13 cellular contexts compared by ENCODE assay signal in the genomic region with DNA sequence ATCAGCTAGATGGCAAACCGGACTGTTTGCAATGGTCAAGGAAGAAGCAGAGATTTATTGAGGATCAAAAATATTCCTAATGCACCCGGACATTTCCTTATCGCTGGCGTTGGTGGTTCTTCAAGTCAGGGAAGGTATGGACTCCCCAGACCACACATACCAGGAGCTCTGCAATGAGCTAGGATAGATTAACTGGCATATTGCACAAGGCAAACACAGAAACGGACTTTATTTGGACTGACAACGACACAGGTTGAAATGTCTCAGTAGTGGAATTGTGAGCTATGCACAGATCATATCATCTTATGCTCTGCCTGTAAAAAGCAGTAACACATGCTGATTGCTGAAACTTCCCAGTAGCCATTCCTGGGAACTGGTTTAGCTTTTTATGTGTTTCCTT. TPM values are rescaled to one million over a fixed set of nuclear protein-coding genes. Genes with fewer than 3 reads are reported as not detected.
DNase-seq lines count a peak whose midpoint lies in the region; ATAC-seq, FAIRE-seq and TF ChIP-seq lines count a peak whose summit lies in the region.
"Had no signal": no experiment of that assay in that cellular context is flagged by ENCODE, and none has a peak within 500 bp of the region (broad histone marks: within the 10 kb centered on the region; RNA-seq: fewer than 3 reads in every experiment).

No MANE protein-coding gene starts in this region.

- TF ChIP-seq EP300 in SK-N-SH (IDR thresholded peaks at IDR 0.05; ENCODE audit: borderline replicate concordance in 1 of 2, low read depth in 1 of 2, low read length in 1 of 2) (no peak), H1 (IDR thresholded peaks at IDR 0.05; ENCODE audit: borderline replicate concordance in 1 of 2, low read depth in 2 of 2, low read length in 2 of 2) (no peak), upper lobe of left lung (IDR thresholded peaks at IDR 0.05) (no peak)

- H2BK120ac ChIP-seq in H1 (replicated peaks; ENCODE audit: low read depth, low read length), result no peak overlapping the region

- H3K14ac ChIP-seq in H1 (ENCODE audit: insufficient read length), result no peak overlapping the region

- no peak overlapping the region; a peak in 1 of 4 replicates for H3K27ac ChIP-seq in SK-N-SH (ENCODE audit: low read depth in 2 of 2, low read length in 1 of 2)
- H3K27ac ChIP-seq in H1 (ENCODE audit: low read depth, low read length), result no peak overlapping the region
- H3K27ac ChIP-seq in upper lobe of left lung, result peak overlapping the region in 3 of 4 donors; percentile 8 to 72 (median 49)

- no peak overlapping the region for H2BK20ac ChIP-seq in H1 (ENCODE audit: low read length)

- H2AK5ac ChIP-seq in H1 (ENCODE audit: low read depth, low read length), result no peak overlapping the region

- H2BK12ac ChIP-seq in H1 (ENCODE audit: low read depth, low read length), result no peak overlapping the region

- TF ChIP-seq CTCF in SK-N-SH (IDR thresholded peaks at IDR 0.05) (no peak), H1 (IDR thresholded peaks at IDR 0.05; ENCODE audit: control extremely low read depth in 1 of 3, insufficient read depth in 1 of 3, low read depth in 1 of 3, low read length in 3 of 3) (no peak), nephron (IDR thresholded peaks at IDR 0.05; ENCODE audit: unreplicated experiment in 3 of 3) (no peak), upper lobe of left lung (IDR thresholded peaks at IDR 0.05) (no peak)

- H3K4me3 ChIP-seq in SK-N-SH (ENCODE audit: low read depth in 2 of 2, low read length in 1 of 2) (peak overlapping the region in 1 of 2 experiments; percentile 53; a peak in 2 of 4 replicates), H1 (ENCODE audit: extremely low read depth in 1 of 4, insufficient read depth in 2 of 4, low read depth in 3 of 4, low read length in 4 of 4) (peak overlapping the region in 1 of 4 experiments; percentile 74; a peak in 2 of 8 replicates), upper lobe of left lung (peak overlapping the region in 3 of 4 donors; percentile 53 to 62 (median 57))

- H3K36me3 ChIP-seq in SK-N-SH (replicated peaks in 1 of 2; ENCODE audit: control insufficient read depth in 1 of 2, insufficient read depth in 2 of 2, low read length in 1 of 2) (no peaks in the 10 kb centered on the region), H1 (ENCODE audit: control insufficient read depth in 2 of 4, insufficient read depth in 4 of 4, low read length in 3 of 4) (no peaks in the 10 kb centered on the region), upper lobe of left lung (no peaks in the 10 kb centered on the region)

- no peaks in the 10 kb centered on the region for H3K9me2 ChIP-seq in SK-N-SH

- no peak overlapping the region for H2BK5ac ChIP-seq in H1 (ENCODE audit: low read depth, low read length)

- H3F3A ChIP-seq in SK-N-SH (replicated peaks; ENCODE audit: insufficient read depth), result no peaks in the 10 kb centered on the region

- H2AFZ ChIP-seq in SK-N-SH (ENCODE audit: low read depth), result no peak overlapping the region
- H2AFZ ChIP-seq in H1 (ENCODE audit: low read length), result no peak overlapping the region

- H3K9me3 ChIP-seq in SK-N-SH, result no peaks in the 10 kb centered on the region
- no peaks in the 10 kb centered on the region for H3K9me3 ChIP-seq in H1 (ENCODE audit: insufficient read depth in 2 of 2, low read depth in 1 of 2, low read length in 1 of 2)
- H3K9me3 ChIP-seq in upper lobe of left lung, result no peaks in the 10 kb centered on the region

- TF ChIP-seq RAD21 in SK-N-SH (IDR thresholded peaks at IDR 0.05; ENCODE audit: low read length) (no peak), H1 (IDR thresholded peaks at IDR 0.05 in 1 of 2, conservative IDR thresholded peaks at IDR 0.05 in 1 of 2; ENCODE audit: low read depth in 2 of 2, low read length in 2 of 2) (no peak)

- TF ChIP-seq POLR2A in H1 (IDR thresholded peaks at IDR 0.05; ENCODE audit: control extremely low read depth in 1 of 2, low read depth in 2 of 2, low read length in 2 of 2) (no peak), upper lobe of left lung (IDR thresholded peaks at IDR 0.05) (no peak)

- CTCF ChIA-PET in SK-N-SH (lab: Yijun Ruan, JAX), result interaction anchor here (0.7 to 1.3 kb wide), 4 partner anchors 9 to 94 kb away, joined by 3 to 4 read pairs (median 4); no protein-coding TSS in a partner anchor
- CTCF ChIA-PET in H1 (lab: Charles Lee; ENCODE audit: partially characterized antibody), result no interaction called here

- H3K79me2 ChIP-seq in SK-N-SH (ENCODE audit: insufficient read depth) (no peaks in the 10 kb centered on the region), H1 (ENCODE audit: control insufficient read depth in 1 of 2, insufficient read depth in 2 of 2, low read length in 2 of 2) (no peaks in the 10 kb centered on the region)

- DNase-seq in SK-N-SH (peak; percentile 1), H1 (ENCODE audit: low read depth in 1 of 2, low spot score in 2 of 2) (no peak), upper lobe of left lung (no peak), NK-92 (lab: John Stamatoyannopoulos, UW; ENCODE audit: unreplicated experiment) (no peak), cortex of kidney (lab: John Stamatoyannopoulos, UW) (no peak)
- DNase-seq in activated T-cell treated with anti-CD3 and anti-CD28 coated beads, Interleukin-2, amount 50 U/mL, for 24 hours, result no peak
- DNase-seq: GOT3, kidney glomerular epithelial cell, NCI-H1930 had no signal

- H3K27me3 Mint-ChIP-seq in nephron (ENCODE audit: low read depth), result no peaks in the 10 kb centered on the region
- peaks cover 48% of the 10 kb centered on the region for H3K27me3 Mint-ChIP-seq in activated T-cell treated with anti-CD3 and anti-CD28 coated beads, Interleukin-2, amount 50 U/mL, for 24 hours

- no peaks in the 10 kb centered on the region for H3K79me1 ChIP-seq in H1 (ENCODE audit: low read depth, low read length)

- H3K4me2 ChIP-seq in SK-N-SH (0 out of 2 replicates have a peak overlapping the region, but pooled peaks have one; percentile 15), H1 (ENCODE audit: insufficient read depth in 1 of 2, low read depth in 2 of 2, low read length in 2 of 2) (peak overlapping the region; percentile 85 to 93; a peak in 3 of 4 replicates)

- no peak overlapping the region for H3K23ac ChIP-seq in H1 (ENCODE audit: insufficient read length)

- POLR2A ChIA-PET in SK-N-SH (lab: Yijun Ruan, JAX), result no interaction called here
- POLR2A ChIA-PET in H1 (lab: Charles Lee; ENCODE audit: partially characterized antibody), result no interaction called here

- H3K27me3 ChIP-seq in SK-N-SH (ENCODE audit: insufficient read depth) (peaks cover 8% of the 10 kb centered on the region; the same call in 1 of the 2 replicates), H1 (replicated peaks in 1 of 4; ENCODE audit: control insufficient read depth in 3 of 4, extremely low read depth in 1 of 4, insufficient read depth in 3 of 4, low read length in 3 of 4) (peaks cover 0 to 3% (median 0%) of the 10 kb centered on the region in 4 experiments; a peak in 1 of 7 replicates), upper lobe of left lung (no peaks in the 10 kb centered on the region)

- H3K9me3 Mint-ChIP-seq in nephron, result no peaks in the 10 kb centered on the region
- no peaks in the 10 kb centered on the region for H3K9me3 Mint-ChIP-seq in activated T-cell treated with anti-CD3 and anti-CD28 coated beads, Interleukin-2, amount 50 U/mL, for 24 hours

- no peak overlapping the region for H4K91ac ChIP-seq in H1 (replicated peaks; ENCODE audit: insufficient read length, low read length)

- H3K18ac ChIP-seq in H1 (ENCODE audit: extremely low read depth, low read length), result no peak overlapping the region

- 3% methylated on average over 6 of the region's 6 CpGs for WGBS in SK-N-SH (ENCODE audit: low lambda C conversion rate)
- WGBS in H1 (ENCODE audit: extremely low coverage in 1 of 2, insufficient coverage in 1 of 2, insufficient read length in 1 of 2, insufficient replicate concordance in 2 of 2, low coverage in 1 of 2, low lambda C conversion rate in 2 of 2, missing lambda C conversion rate in 1 of 2), 2 experiments, result 95% methylated on average over 5 of the region's 6 CpGs; no CpG with 5 or more reads in 1 of the 2 experiments
- 20 to 60% methylated on average over 6 of the region's 6 CpGs for WGBS in upper lobe of left lung, 2 donors

- H3K36me3 Mint-ChIP-seq in nephron (ENCODE audit: low read depth), result no peaks in the 10 kb centered on the region
- H3K36me3 Mint-ChIP-seq in activated T-cell treated with anti-CD3 and anti-CD28 coated beads, Interleukin-2, amount 50 U/mL, for 24 hours (ENCODE audit: low read depth), result no peaks in the 10 kb centered on the region

- peak overlapping the region; percentile 89 to 93 (median 93) for H3K4me3 Mint-ChIP-seq in nephron
- no peak overlapping the region for H3K4me3 Mint-ChIP-seq in activated T-cell treated with anti-CD3 and anti-CD28 coated beads, Interleukin-2, amount 50 U/mL, for 24 hours

- H4K5ac ChIP-seq in H1 (ENCODE audit: insufficient read length, low read depth, low read length), result no peak overlapping the region

- H4K8ac ChIP-seq in H1 (ENCODE audit: extremely low read depth, insufficient read depth, low read length), result no peak overlapping the region

- no peak overlapping the region for H3K56ac ChIP-seq in H1 (replicated peaks; ENCODE audit: insufficient read length, low read depth, low read length)

- H3K4ac ChIP-seq in H1 (replicated peaks; ENCODE audit: insufficient read length, low read depth, low read length), result no peak overlapping the region

- H3K9ac ChIP-seq in SK-N-SH (no peak overlapping the region), H1 (replicated peaks in 1 of 4; ENCODE audit: extremely low read depth in 1 of 4, low read depth in 3 of 4, low read length in 3 of 4) (no peak overlapping the region)

- ATAC-seq in SK-N-SH treated with all-trans-retinoic acid at 6 μM for 48 hours, result no peak
- no peak for ATAC-seq in upper lobe of left lung (ENCODE audit: low FRiP score in 2 of 2)

- H3K4me1 ChIP-seq in SK-N-SH (ENCODE audit: control insufficient read depth in 1 of 2, insufficient read depth in 2 of 2, low read depth in 1 of 2, low read length in 1 of 2) (peaks cover 0 to 3% of the 10 kb centered on the region in 2 experiments; a peak in 1 of 4 replicates), H1 (replicated peaks in 1 of 4; ENCODE audit: control insufficient read depth in 3 of 4, insufficient read depth in 4 of 4, low read length in 3 of 4) (peaks cover 0 to 3% (median under 1%) of the 10 kb centered on the region in 4 experiments; a peak in 3 of 7 replicates), upper lobe of left lung (peaks cover 0 to 6% (median 1%) of the 10 kb centered on the region in 4 donors)

- H3K27ac Mint-ChIP-seq in nephron, result no peak overlapping the region
- H3K27ac Mint-ChIP-seq in activated T-cell treated with anti-CD3 and anti-CD28 coated beads, Interleukin-2, amount 50 U/mL, for 24 hours, result no peak overlapping the region

- no peaks in the 10 kb centered on the region for H3K4me1 Mint-ChIP-seq in nephron
- peaks cover 2% of the 10 kb centered on the region for H3K4me1 Mint-ChIP-seq in activated T-cell treated with anti-CD3 and anti-CD28 coated beads, Interleukin-2, amount 50 U/mL, for 24 hours (ENCODE audit: low read depth)

- FAIRE-seq in H1 (lab: Jason Lieb, UNC), result no peak
- FAIRE-seq: TTC549 had no signal

- H2BK15ac ChIP-seq in H1 (ENCODE audit: low read length), result no peak overlapping the region

- H4K20me1 ChIP-seq in SK-N-SH (ENCODE audit: insufficient read depth) (no peaks in the 10 kb centered on the region), H1 (replicated peaks in 1 of 2; ENCODE audit: control insufficient read depth in 1 of 2, insufficient read depth in 2 of 2, low read length in 2 of 2) (no peaks in the 10 kb centered on the region)

- peaks cover 7% of the 10 kb centered on the region; the same call in 1 of the 2 replicates for H3K23me2 ChIP-seq in H1 (ENCODE audit: low read depth, low read length)

RNA-seq across cellular contexts. Expression of gene TSPAN7, which starts 1.7 kb away (rescaled TPM):
- 0.39 and 0.55 TPM in 2 replicates for polyA plus RNA-seq in SK-N-SH (2012; rRNA removed)
- 0.53 and 1.0 TPM in 2 replicates for polyA plus RNA-seq in SK-N-SH (2012; cell fraction: cytosol; rRNA removed)
- polyA plus RNA-seq in SK-N-SH (2012; cell fraction: nucleus; rRNA removed), result 0.15 and 0.19 TPM in 2 replicates
- total RNA-seq in H1 (2021; fragmentation: NEBNext Ultra II Directional; extraction: Animal tissue kit (Norgen Biotek cat#: 25700)), result 31.7 and 32.1 TPM in 2 replicates
- polyA plus RNA-seq in H1 (2011; rRNA removed), result 34.3 and 37.7 TPM in 2 replicates
- 27.6 TPM for polyA plus RNA-seq in H1 (2011; cell fraction: cytosol; rRNA removed)
- polyA plus RNA-seq in H1 (2011; cell fraction: nucleus; rRNA removed), result 31.9 TPM
- polyA plus RNA-seq in H1 (2012, experiment 1 of 2), result 26.1 to 30.0 TPM (median 28.2 TPM) in 4 replicates
- polyA plus RNA-seq in H1 (2012, experiment 2 of 2), result 20.6 TPM
- polyA plus RNA-seq in H1 (2013, experiment 1 of 2), result 40.9 TPM
- 47.4 TPM for polyA plus RNA-seq in H1 (2013, experiment 2 of 2)
- polyA minus RNA-seq in H1 (2011; rRNA and poly(A)+ RNA removed), result 29.0 and 36.2 TPM in 2 replicates
- polyA minus RNA-seq in H1 (2011; cell fraction: cytosol; rRNA and poly(A)+ RNA removed), result 13.1 TPM
- 15.7 TPM for polyA minus RNA-seq in H1 (2011; cell fraction: nucleus; rRNA and poly(A)+ RNA removed)
- 10 to 100 TPM in 5 of 6 donors, 1 to 10 TPM in 1; 7.3 to 65.0 (median 49.4) TPM for total RNA-seq in upper lobe of left lung
- polyA plus RNA-seq: AG04450 had no signal

Comparison
In these comparisons a context has a peak if more than half of its experiments do, and no peak if none do; other contexts are left out.
1. H3K27ac ChIP-seq: peak in upper lobe of left lung (3 of 4); none in SK-N-SH (0 of 2) and H1 (single experiment).